Comparison of ENCODE assay signal across 1 cellular context in the genomic region with DNA sequence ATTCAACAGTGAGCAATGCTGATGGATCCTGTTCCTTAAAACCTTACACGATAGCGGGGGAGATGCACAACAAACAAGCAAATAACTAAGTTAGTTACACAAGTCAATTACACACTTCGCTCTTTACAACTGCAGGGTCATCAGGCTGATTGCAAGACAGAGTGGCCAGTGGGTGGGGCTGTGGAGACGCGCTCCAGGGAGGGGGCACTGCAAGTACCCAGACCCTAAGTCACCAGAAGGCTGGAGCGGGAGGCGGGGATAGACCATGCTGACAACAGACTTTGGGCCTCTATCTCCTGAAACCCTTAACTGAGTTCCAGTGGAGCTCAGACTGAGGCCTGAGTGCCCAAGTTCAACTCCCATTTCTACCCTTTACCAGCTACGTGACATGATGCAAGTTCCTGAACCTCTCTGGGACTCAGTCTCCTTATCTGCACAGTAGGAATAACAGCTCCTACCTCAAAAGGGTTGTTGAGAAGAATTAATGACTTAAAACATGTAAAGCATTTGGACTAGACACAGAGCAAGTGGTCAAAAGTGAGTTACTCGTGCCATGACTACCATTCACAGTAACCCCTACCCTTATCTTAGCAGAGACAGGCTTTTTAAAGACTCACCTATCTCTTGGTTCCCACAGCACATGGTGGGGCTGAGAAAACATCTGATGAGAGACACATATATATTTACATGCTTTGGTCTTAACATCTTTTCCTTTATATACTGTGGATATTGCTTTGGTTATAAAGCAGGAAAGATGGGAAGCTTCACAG.
TF ChIP-seq lines count a peak whose summit lies in the region.

No MANE protein-coding gene starts in this region.

TF ChIP-seq in K562, 482 proteins besides CTCF, POLR2A, EP300 and RAD21 (continued from another document and continues in another):
- TF ChIP-seq SFPQ (IDR thresholded peaks at IDR 0.05; ENCODE audit: low read depth, low read length) (no peak), ZNF24 (IDR thresholded peaks at IDR 0.05) (peak; percentile 62), RBM15 (IDR thresholded peaks at IDR 0.05; ENCODE audit: insufficient read depth, low read length) (no peak), ZNF609 (CRISPR knock-in tag; IDR thresholded peaks at IDR 0.05; ENCODE audit: borderline replicate concordance) (no peak), NFATC3 (IDR thresholded peaks at IDR 0.05) (no peak), VEZF1 (CRISPR knock-in tag; IDR thresholded peaks at IDR 0.05) (0 out of 2 replicates have a peak, but pooled peaks have one; percentile 19), TCFL5 (CRISPR knock-in tag; conservative IDR thresholded peaks at IDR 0.05) (no peak), BCLAF1 (IDR thresholded peaks at IDR 0.05; ENCODE audit: borderline replicate concordance in 1 of 2, control insufficient read depth in 1 of 2, low read depth in 2 of 2, low read length in 1 of 2) (no peak), MECOM (CRISPR knock-in tag; IDR thresholded peaks at IDR 0.05) (no peak), SMAD3 (CRISPR knock-in tag; conservative IDR thresholded peaks at IDR 0.05) (no peak), ZNF77 (CRISPR knock-in tag; IDR thresholded peaks at IDR 0.05) (no peak), E2F4 (CRISPR knock-in tag; IDR thresholded peaks at IDR 0.05; ENCODE audit: low read depth) (no peak), NFE2L1 (tag; IDR thresholded peaks at IDR 0.05; ENCODE audit: borderline replicate concordance, low read depth) (no peak), RBFOX2 (IDR thresholded peaks at IDR 0.05; ENCODE audit: low read depth, low read length) (no peak), CBX8 (IDR thresholded peaks at IDR 0.05; ENCODE audit: borderline replicate concordance, extremely low read depth, low read depth, low read length, poor library complexity, severe bottlenecking) (no peak), MYC (IDR thresholded peaks at IDR 0.05; ENCODE audit: low read depth, low read length) (peak; percentile 17; the same call in 1 of the 2 replicates), MYC (CRISPR knock-in tag; IDR thresholded peaks at IDR 0.05; ENCODE audit: borderline replicate concordance, low read depth) (no peak), PHF20 (IDR thresholded peaks at IDR 0.05; ENCODE audit: partially characterized antibody) (no peak), ZNF695 (CRISPR knock-in tag; IDR thresholded peaks at IDR 0.05) (no peak), SNRNP70 (optimal IDR thresholded peaks at IDR 0.05; ENCODE audit: low read depth, low read length) (no peak), POLR3A (IDR thresholded peaks at IDR 0.05; ENCODE audit: borderline replicate concordance, extremely low read depth, insufficient read depth, insufficient read length) (no peak), OTX1 (CRISPR knock-in tag; IDR thresholded peaks at IDR 0.05) (no peak), ILK (tag; IDR thresholded peaks at IDR 0.05; ENCODE audit: borderline replicate concordance, low read depth) (no peak), PRMT5 (CRISPR knock-in tag; IDR thresholded peaks at IDR 0.05) (no peak), STAT6 (CRISPR knock-in tag; IDR thresholded peaks at IDR 0.05) (no peak), ZNF696 (CRISPR knock-in tag; conservative IDR thresholded peaks at IDR 0.05) (no peak), ARID2 (IDR thresholded peaks at IDR 0.05) (no peak), THRB (CRISPR knock-in tag; conservative IDR thresholded peaks at IDR 0.05) (no peak), ZNF766 (CRISPR knock-in tag; conservative IDR thresholded peaks at IDR 0.05) (no peak), NCOA4 (IDR thresholded peaks at IDR 0.05; ENCODE audit: partially characterized antibody) (no peak), ZSCAN29 (IDR thresholded peaks at IDR 0.05) (no peak), ZNF408 (CRISPR knock-in tag; IDR thresholded peaks at IDR 0.05; ENCODE audit: low read depth) (no peak), SAFB (IDR thresholded peaks at IDR 0.05; ENCODE audit: borderline replicate concordance, low read depth, low read length) (no peak), TCF7L2 (IDR thresholded peaks at IDR 0.05; ENCODE audit: low read depth, low read length) (no peak)
- TF ChIP-seq, protein P1, sequence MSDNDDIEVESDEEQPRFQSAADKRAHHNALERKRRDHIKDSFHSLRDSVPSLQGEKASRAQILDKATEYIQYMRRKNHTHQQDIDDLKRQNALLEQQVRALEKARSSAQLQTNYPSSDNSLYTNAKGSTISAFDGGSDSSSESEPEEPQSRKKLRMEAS (CRISPR knock-in tag; IDR thresholded peaks at IDR 0.05), result no peak
- TF ChIP-seq, protein P2, sequence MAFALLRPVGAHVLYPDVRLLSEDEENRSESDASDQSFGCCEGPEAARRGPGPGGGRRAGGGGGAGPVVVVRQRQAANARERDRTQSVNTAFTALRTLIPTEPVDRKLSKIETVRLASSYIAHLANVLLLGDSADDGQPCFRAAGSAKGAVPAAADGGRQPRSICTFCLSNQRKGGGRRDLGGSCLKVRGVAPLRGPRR (CRISPR knock-in tag; IDR thresholded peaks at IDR 0.05), result no peak
- TF ChIP-seq, protein P3, sequence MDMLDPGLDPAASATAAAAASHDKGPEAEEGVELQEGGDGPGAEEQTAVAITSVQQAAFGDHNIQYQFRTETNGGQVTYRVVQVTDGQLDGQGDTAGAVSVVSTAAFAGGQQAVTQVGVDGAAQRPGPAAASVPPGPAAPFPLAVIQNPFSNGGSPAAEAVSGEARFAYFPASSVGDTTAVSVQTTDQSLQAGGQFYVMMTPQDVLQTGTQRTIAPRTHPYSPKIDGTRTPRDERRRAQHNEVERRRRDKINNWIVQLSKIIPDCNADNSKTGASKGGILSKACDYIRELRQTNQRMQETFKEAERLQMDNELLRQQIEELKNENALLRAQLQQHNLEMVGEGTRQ (CRISPR knock-in tag; IDR thresholded peaks at IDR 0.05), result no peak
- TF ChIP-seq, protein P4, sequence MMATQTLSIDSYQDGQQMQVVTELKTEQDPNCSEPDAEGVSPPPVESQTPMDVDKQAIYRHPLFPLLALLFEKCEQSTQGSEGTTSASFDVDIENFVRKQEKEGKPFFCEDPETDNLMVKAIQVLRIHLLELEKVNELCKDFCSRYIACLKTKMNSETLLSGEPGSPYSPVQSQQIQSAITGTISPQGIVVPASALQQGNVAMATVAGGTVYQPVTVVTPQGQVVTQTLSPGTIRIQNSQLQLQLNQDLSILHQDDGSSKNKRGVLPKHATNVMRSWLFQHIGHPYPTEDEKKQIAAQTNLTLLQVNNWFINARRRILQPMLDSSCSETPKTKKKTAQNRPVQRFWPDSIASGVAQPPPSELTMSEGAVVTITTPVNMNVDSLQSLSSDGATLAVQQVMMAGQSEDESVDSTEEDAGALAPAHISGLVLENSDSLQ (IDR thresholded peaks at IDR 0.05), result no peak
